In the genomic region with DNA sequence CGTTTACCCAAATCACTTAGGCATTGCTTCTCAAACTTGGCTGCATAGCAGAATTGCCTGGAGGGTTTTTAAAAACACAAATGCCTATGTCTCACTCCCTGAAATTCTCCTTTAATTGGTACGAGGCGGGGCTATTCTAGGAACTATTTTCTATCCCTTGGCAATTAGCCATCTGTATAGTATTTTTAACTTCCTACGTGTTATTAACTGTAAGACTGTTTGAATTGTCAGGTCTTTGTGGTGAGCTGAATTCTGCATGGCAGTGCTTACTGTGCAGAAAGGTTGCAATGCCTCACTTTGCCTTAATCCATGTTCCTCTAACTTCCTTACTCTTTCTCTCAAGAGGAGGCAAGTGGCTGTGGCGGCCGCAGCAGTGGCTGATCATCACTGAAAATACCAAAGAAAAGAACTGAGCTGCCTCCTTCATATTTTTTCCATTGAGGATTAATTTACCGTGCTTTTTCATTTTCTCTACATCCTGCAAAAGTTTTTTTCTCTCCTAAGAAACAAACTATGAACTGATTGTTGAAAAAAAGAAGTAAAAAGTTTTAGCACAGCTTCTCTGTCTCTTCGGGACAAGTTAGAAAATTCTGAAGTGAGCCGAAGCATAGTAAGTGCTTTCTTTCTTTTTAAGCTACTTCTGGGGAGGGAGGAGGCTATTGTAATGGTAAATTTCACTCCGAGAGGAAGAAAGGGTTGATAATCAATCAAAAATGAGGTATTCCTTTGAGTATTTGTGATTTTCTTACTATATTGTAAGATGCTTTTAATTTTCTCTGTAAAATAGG, we compare ENCODE assay signal across 1 cellular context.
TF ChIP-seq lines count a peak whose summit lies in the region.

A gene (plus strand): TSS at position 329 of the 788 bp plus-strand sequence. CDS start 824 bp downstream, outside the sequence.

TF ChIP-seq in WTC11, 78 proteins besides CTCF, POLR2A, EP300 and RAD21 (continued from another document):
- TF ChIP-seq, protein P1, sequence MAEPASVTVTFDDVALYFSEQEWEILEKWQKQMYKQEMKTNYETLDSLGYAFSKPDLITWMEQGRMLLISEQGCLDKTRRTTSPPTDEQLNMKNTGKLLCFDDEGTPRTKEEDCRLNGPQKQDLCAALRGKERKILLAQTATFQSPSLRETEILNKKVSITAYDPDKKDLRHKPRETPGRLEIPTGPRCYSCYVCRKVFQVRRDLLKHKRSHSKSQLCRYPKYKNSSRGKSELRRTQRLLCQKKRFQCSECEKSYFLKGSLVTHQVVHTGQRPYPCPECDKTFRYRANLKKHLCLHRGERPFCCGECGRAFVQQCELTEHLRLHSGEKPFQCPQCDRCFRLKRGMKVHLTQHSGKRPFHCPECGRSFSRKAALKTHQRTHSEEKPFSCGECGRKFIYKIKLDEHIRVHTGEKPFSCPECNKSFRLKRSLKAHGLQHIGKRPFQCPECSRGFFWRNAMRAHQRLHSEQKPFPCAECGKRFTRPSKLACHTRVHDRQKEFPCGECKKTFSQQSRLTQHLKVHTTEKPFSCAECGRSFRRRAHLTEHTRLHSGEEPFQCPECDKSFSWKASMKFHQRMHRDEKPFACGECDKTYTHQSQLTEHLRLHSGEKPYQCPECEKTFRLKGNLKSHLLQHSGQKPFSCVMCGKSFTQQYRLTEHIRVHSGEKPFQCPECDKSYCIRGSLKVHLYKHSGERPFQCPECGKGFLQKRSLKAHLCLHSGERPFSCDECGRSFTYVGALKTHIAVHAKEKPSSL (CRISPR knock-in tag; conservative IDR thresholded peaks at IDR 0.05) = no peak
- no peak for TF ChIP-seq FOXJ3 (CRISPR knock-in tag; IDR thresholded peaks at IDR 0.05; ENCODE audit: borderline replicate concordance)
- no peak for TF ChIP-seq CREB1 (CRISPR knock-in tag; IDR thresholded peaks at IDR 0.05)
- no peak for TF ChIP-seq ZNF317 (CRISPR knock-in tag; IDR thresholded peaks at IDR 0.05; ENCODE audit: borderline replicate concordance, low read depth)
TF ChIP-seq in WTC11: peak in this region for 0.
